ENCODE assay signal across 28 cellular contexts in the genomic region with DNA sequence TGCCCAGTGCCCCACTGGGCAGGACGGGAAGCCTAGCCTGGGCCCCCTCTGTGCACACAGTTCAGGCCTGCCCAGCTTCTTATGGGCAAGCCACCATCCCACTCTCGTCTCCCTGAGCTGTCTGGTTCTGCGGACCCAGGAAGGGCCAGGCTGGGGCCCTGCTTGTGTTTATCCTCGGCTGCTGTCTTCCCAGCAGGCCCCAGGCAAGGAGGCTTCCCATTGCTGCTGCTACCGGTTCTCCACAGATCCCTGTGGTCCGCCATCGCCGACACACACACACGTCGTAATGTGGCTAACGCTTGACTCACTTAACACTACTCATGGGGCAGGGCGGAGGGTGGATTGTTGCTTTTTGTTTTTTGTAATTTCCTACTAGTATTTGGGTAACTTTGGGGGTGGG. TPM values are rescaled to one million over a fixed set of nuclear protein-coding genes. Genes with fewer than 3 reads are reported as not detected.
"Had no signal": no experiment of that assay in that cellular context is flagged by ENCODE, and none has a peak within 500 bp of the region (broad histone marks: within the 10 kb centered on the region; RNA-seq: fewer than 3 reads in every experiment).

No MANE protein-coding gene starts in this region.

- DNase-seq: activated B cell treated with CpG ODN at 0.5 μM for 24 hours; activated CD4-positive, alpha-beta memory T cell treated with anti-CD3 and anti-CD28 coated beads for 36 hours; activated CD4-positive, alpha-beta T cell treated with anti-CD3 and anti-CD28 coated beads, Interleukin-2, amount 10 ng/mL, durations not matched to agents 7 days and 5 days; activated CD8-positive, alpha-beta memory T cell treated with anti-CD3 and anti-CD28 coated beads for 24 hours; activated gamma-delta T cell treated with Interleukin-2 at 50 U/mL for 16 hours; activated naive CD4-positive, alpha-beta T cell treated with anti-CD3 and anti-CD28 coated beads, Interleukin-2, amount 10 ng/mL, durations not matched to agents 7 days and 5 days; activated naive CD8-positive, alpha-beta T cell treated with anti-CD3 and anti-CD28 coated beads for 36 hours; activated T-cell treated with anti-CD3 and anti-CD28 coated beads for 4 hours; activated T-cell treated with anti-CD3 and anti-CD28 coated beads, Interleukin-2, amount 50 U/mL, for 48 hours; KG1; NCI-H1092 treated with DMSO at 0.1 percent for 48 hours; NCI-H1417 treated with DMSO at 0.1 percent for 48 hours; NCI-H1694; NCI-H2029; NCI-H2107; NCI-H510A treated with DMSO at 0.1 percent for 48 hours; NCI-H69; NK-92 treated with Interleukin-12 subunit alpha and Interleukin-12 subunit beta, amount 100 ng/mL, for 24 hours; OCI-M1; SHP77; T-helper 9 cell had no signal

- H3K4me3 ChIP-seq: Peyer's patch had no signal

- H3K4me1 ChIP-seq: Peyer's patch had no signal

- H3K27me3 ChIP-seq: Peyer's patch had no signal

- ATAC-seq: activated T-helper 17 cell treated with anti-CD3 and anti-CD28 coated beads, Interleukin-2, amount 50 U/mL, for 72 hours had no signal

- H3K27ac ChIP-seq: Peyer's patch, RWPE1 had no signal

- H3K36me3 ChIP-seq: Peyer's patch had no signal

- H3K4me3 Mint-ChIP-seq: activated B cell treated with CpG ODN at 0.5 μM for 24 hours; activated CD4-positive, alpha-beta memory T cell treated with anti-CD3 and anti-CD28 coated beads for 36 hours; activated CD4-positive, alpha-beta T cell treated with anti-CD3 and anti-CD28 coated beads, Interleukin-2, amount 10 ng/mL, durations not matched to agents 7 days and 5 days; activated naive CD4-positive, alpha-beta T cell treated with anti-CD3 and anti-CD28 coated beads, Interleukin-2, amount 10 ng/mL, durations not matched to agents 7 days and 5 days; activated naive CD8-positive, alpha-beta T cell treated with anti-CD3 and anti-CD28 coated beads for 36 hours; activated T-helper 17 cell treated with anti-CD3 and anti-CD28 coated beads, Interleukin-2, amount 50 U/mL, for 72 hours; IgD-negative memory B cell; T-helper 1 cell treated with Interleukin-12 subunit alpha and Interleukin-12 subunit beta and Interleukin-4 antibody, amounts not matched to agents 30 μg/mL and 1 μg/mL, for 36 hours had no signal

- H3K27ac Mint-ChIP-seq: activated B cell treated with CpG ODN at 0.5 μM for 24 hours; activated CD4-positive, alpha-beta memory T cell treated with anti-CD3 and anti-CD28 coated beads for 36 hours; activated CD4-positive, alpha-beta T cell treated with anti-CD3 and anti-CD28 coated beads, Interleukin-2, amount 10 ng/mL, durations not matched to agents 7 days and 5 days; activated naive CD4-positive, alpha-beta T cell treated with anti-CD3 and anti-CD28 coated beads, Interleukin-2, amount 10 ng/mL, durations not matched to agents 7 days and 5 days; activated naive CD8-positive, alpha-beta T cell treated with anti-CD3 and anti-CD28 coated beads for 36 hours; activated T-helper 17 cell treated with anti-CD3 and anti-CD28 coated beads, Interleukin-2, amount 50 U/mL, for 72 hours; IgD-negative memory B cell; T-helper 1 cell treated with Interleukin-12 subunit alpha and Interleukin-12 subunit beta and Interleukin-4 antibody, amounts not matched to agents 30 μg/mL and 1 μg/mL, for 36 hours had no signal

- H3K36me3 Mint-ChIP-seq: activated CD4-positive, alpha-beta memory T cell treated with anti-CD3 and anti-CD28 coated beads for 36 hours; activated naive CD4-positive, alpha-beta T cell treated with anti-CD3 and anti-CD28 coated beads, Interleukin-2, amount 10 ng/mL, durations not matched to agents 7 days and 5 days; activated naive CD8-positive, alpha-beta T cell treated with anti-CD3 and anti-CD28 coated beads for 36 hours had no signal

- H3K27me3 Mint-ChIP-seq: activated CD4-positive, alpha-beta T cell treated with anti-CD3 and anti-CD28 coated beads, Interleukin-2, amount 10 ng/mL, durations not matched to agents 7 days and 5 days had no signal

- H3K4me1 Mint-ChIP-seq: activated B cell treated with CpG ODN at 0.5 μM for 24 hours; activated CD4-positive, alpha-beta T cell treated with anti-CD3 and anti-CD28 coated beads, Interleukin-2, amount 10 ng/mL, durations not matched to agents 7 days and 5 days; activated naive CD4-positive, alpha-beta T cell treated with anti-CD3 and anti-CD28 coated beads, Interleukin-2, amount 10 ng/mL, durations not matched to agents 7 days and 5 days; activated naive CD8-positive, alpha-beta T cell treated with anti-CD3 and anti-CD28 coated beads for 36 hours; activated T-helper 17 cell treated with anti-CD3 and anti-CD28 coated beads, Interleukin-2, amount 50 U/mL, for 72 hours; IgD-negative memory B cell had no signal

RNA-seq across cellular contexts. Expression of a gene that starts 52.4 kb away (rescaled TPM):
- total RNA-seq: activated B cell treated with CpG ODN at 0.5 μM for 24 hours; activated CD4-positive, alpha-beta memory T cell treated with anti-CD3 and anti-CD28 coated beads for 36 hours; activated CD4-positive, alpha-beta T cell treated with anti-CD3 and anti-CD28 coated beads, Interleukin-2, amount 10 ng/mL, durations not matched to agents 7 days and 5 days; activated naive CD8-positive, alpha-beta T cell treated with anti-CD3 and anti-CD28 coated beads for 36 hours; activated T-helper 17 cell treated with anti-CD3 and anti-CD28 coated beads, Interleukin-2, amount 50 U/mL, for 72 hours; M059J; SK-MEL-5 had no signal
- polyA plus RNA-seq: IgD-negative memory B cell had no signal
